8 cellular contexts compared by ENCODE assay signal in genomic region chr3:150216041-150216811, GRCh38.
A peak's percentile ranks its signal among the peaks of the same experiment; 100 is the strongest.
DNase-seq lines count a peak whose midpoint lies in the region; ATAC-seq and TF ChIP-seq lines count a peak whose summit lies in the region.
"Had no signal": no experiment of that assay in that cellular context is flagged by ENCODE, and none has a peak within 500 bp of the region (broad histone marks: within the 10 kb centered on the region; RNA-seq: fewer than 3 reads in every experiment).

No MANE protein-coding gene starts in this region.

- H3K9me3 ChIP-seq in RWPE2 (ENCODE audit: severe bottlenecking) (no peaks in the 10 kb centered on the region), thymus (ENCODE audit: control insufficient read depth) (no peaks in the 10 kb centered on the region)

- DNase-seq in M059J (ENCODE audit: low read depth) (peak; percentile 89), RWPE2 (ENCODE audit: low spot score) (no peak), glomerular visceral epithelial cell (ENCODE audit: extremely low spot score) (peak; percentile 26)
- DNase-seq: activated B cell treated with CpG ODN at 0.5 μM for 24 hours had no signal

- H3K27me3 ChIP-seq in RWPE2 (ENCODE audit: insufficient read depth, poor library complexity, severe bottlenecking), result no peaks in the 10 kb centered on the region
- H3K27me3 ChIP-seq in thymus (ENCODE audit: control insufficient read depth, insufficient read depth), result no peaks in the 10 kb centered on the region

- TF ChIP-seq CTCF in RWPE2 (IDR thresholded peaks at IDR 0.05; ENCODE audit: poor library complexity, severe bottlenecking), result no peak

- H3K4me1 ChIP-seq in RWPE2 (ENCODE audit: insufficient read depth, poor library complexity, severe bottlenecking), result peaks cover 4% of the 10 kb centered on the region
- H3K4me1 ChIP-seq in thymus (ENCODE audit: control insufficient read depth, insufficient read depth, low read length), result no peaks in the 10 kb centered on the region

- ATAC-seq in RWPE2 (ENCODE audit: low read depth), result peak; percentile 52; the same call in 2 of the 3 replicates
- ATAC-seq in HG02840 (IDR thresholded peaks at IDR 0.05; ENCODE audit: low FRiP score, unreplicated experiment), result no peak
- ATAC-seq in GM18873 (IDR thresholded peaks at IDR 0.05; ENCODE audit: low FRiP score, unreplicated experiment), result no peak
- no peak for ATAC-seq in GM21447 (IDR thresholded peaks at IDR 0.05; ENCODE audit: unreplicated experiment)

- WGBS in thymus, result 86% methylated on average over 6 of the region's 6 CpGs

- H3K4me3 ChIP-seq in RWPE2 (ENCODE audit: severe bottlenecking) (no peak overlapping the region), thymus (ENCODE audit: low read length) (no peak overlapping the region)

- H3K36me3 ChIP-seq in RWPE2 (ENCODE audit: low read depth), result no peaks in the 10 kb centered on the region
- H3K36me3 ChIP-seq in thymus (ENCODE audit: control insufficient read depth, insufficient read depth), result no peaks in the 10 kb centered on the region

- H3K27ac ChIP-seq in RWPE2 (ENCODE audit: poor library complexity, severe bottlenecking) (no peak overlapping the region), thymus (ENCODE audit: low read depth) (peak overlapping the region; percentile 43)
